ENCODE assay signal across 24 cellular contexts in genomic region chr5:61217251-61217650, GRCh38.
"Had no signal": no experiment of that assay in that cellular context is flagged by ENCODE, and none has a peak within 500 bp of the region (broad histone marks: within the 10 kb centered on the region; RNA-seq: fewer than 3 reads in every experiment).

No MANE protein-coding gene starts in this region.

- DNase-seq: colonic mucosa; cortex of kidney; dermis blood vessel endothelial cell; dorsolateral prefrontal cortex; effector CD4-positive, alpha-beta T cell; effector CD8-positive, alpha-beta T cell; effector memory CD4-positive, alpha-beta T cell; effector memory CD8-positive, alpha-beta T cell; endodermal cell; erythroblast; esophagus squamous epithelium; foreskin fibroblast; foreskin keratinocyte; foreskin melanocyte; gastrocnemius medialis; glutamatergic neuron; head of caudate nucleus; heart left ventricle; heart right ventricle had no signal

- H3K27me3 ChIP-seq: colonic mucosa, dorsolateral prefrontal cortex, esophagus muscularis mucosa, esophagus squamous epithelium, gastrocnemius medialis, gastroesophageal sphincter, heart left ventricle, heart right ventricle had no signal

- H3K4me1 ChIP-seq: colonic mucosa, esophagus muscularis mucosa, esophagus squamous epithelium, foreskin keratinocyte, gastroesophageal sphincter had no signal

- H3K9me3 ChIP-seq: colonic mucosa, esophagus squamous epithelium, gastrocnemius medialis had no signal

- H3K36me3 ChIP-seq: colonic mucosa, esophagus muscularis mucosa, esophagus squamous epithelium, gastrocnemius medialis, gastroesophageal sphincter, heart left ventricle, heart right ventricle had no signal

- H3K4me3 ChIP-seq: colonic mucosa, coronary artery, dorsolateral prefrontal cortex, esophagus muscularis mucosa, esophagus squamous epithelium, gastrocnemius medialis, gastroesophageal sphincter, heart left ventricle, heart right ventricle had no signal

- ATAC-seq: effector memory CD8-positive, alpha-beta T cell; esophagus mucosa; foreskin keratinocyte; gastrocnemius medialis; gastroesophageal sphincter; heart left ventricle; heart right ventricle had no signal

- H3K27ac ChIP-seq: colonic mucosa, coronary artery, dorsolateral prefrontal cortex, epithelial cell of prostate, esophagus muscularis mucosa, esophagus squamous epithelium, foreskin keratinocyte, gastrocnemius medialis, gastroesophageal sphincter, heart left ventricle, heart right ventricle had no signal
